In genomic region chr9:123250504-123250903, GRCh38 we compare ENCODE assay signal across 27 cellular contexts.
"Had no signal": no experiment of that assay in that cellular context is flagged by ENCODE, and none has a peak within 500 bp of the region (broad histone marks: within the 10 kb centered on the region; RNA-seq: fewer than 3 reads in every experiment).

No MANE protein-coding gene starts in this region.

- H3K27me3 ChIP-seq: colonic mucosa, dorsolateral prefrontal cortex, foreskin keratinocyte, pancreas, right atrium auricular region, tibial artery had no signal

- ATAC-seq: activated T-cell treated with anti-CD3 and anti-CD28 coated beads, Interleukin-2, amount 50 U/mL, for 4 hours; effector memory CD8-positive, alpha-beta T cell; esophagus mucosa; foreskin keratinocyte; psoas muscle; stimulated activated effector memory CD8-positive, alpha-beta T cell treated with anti-CD3 and anti-CD28 coated beads, Interleukin-12 subunit alpha, Interleukin-12 subunit beta, amount 100 ng/mL, for 72 hours; stimulated activated naive CD8-positive, alpha-beta T cell treated with anti-CD3 and anti-CD28 coated beads, Interleukin-15, amount 100 ng/mL, for 72 hours; T-helper 17 cell had no signal

- H3K4me3 ChIP-seq: colonic mucosa, dorsolateral prefrontal cortex, pancreas, psoas muscle, right atrium auricular region, tibial artery had no signal

- H3K27ac Mint-ChIP-seq: activated naive CD8-positive, alpha-beta T cell treated with anti-CD3 and anti-CD28 coated beads for 36 hours; activated T-helper 2 cell treated with anti-CD3 and anti-CD28 coated beads, Interferon-gamma antibody, Interleukin-2, Interleukin-4, amounts not matched to agents 10 μg/mL and 5 μg/mL and 100 μg/mL, durations not matched to agents 14 hours and 24 hours and 36 hours; effector memory CD8-positive, alpha-beta T cell; nephron progenitor cell; stimulated activated effector memory CD8-positive, alpha-beta T cell treated with anti-CD3 and anti-CD28 coated beads, Interleukin-12 subunit alpha, Interleukin-12 subunit beta, amount 100 ng/mL, for 72 hours; stimulated activated naive CD8-positive, alpha-beta T cell treated with anti-CD3 and anti-CD28 coated beads, Interleukin-15, amount 100 ng/mL, for 72 hours; T-helper 17 cell had no signal

- H3K27ac ChIP-seq: colonic mucosa, dorsolateral prefrontal cortex, foreskin keratinocyte, pancreas, psoas muscle, right atrium auricular region, tibial artery had no signal

- H3K4me3 Mint-ChIP-seq: activated naive CD8-positive, alpha-beta T cell treated with anti-CD3 and anti-CD28 coated beads for 36 hours; activated T-cell treated with anti-CD3 and anti-CD28 coated beads, Interleukin-2, amount 50 U/mL, for 4 hours; effector memory CD8-positive, alpha-beta T cell; nephron progenitor cell; stimulated activated effector memory CD8-positive, alpha-beta T cell treated with anti-CD3 and anti-CD28 coated beads, Interleukin-12 subunit alpha, Interleukin-12 subunit beta, amount 100 ng/mL, for 72 hours; stimulated activated naive CD8-positive, alpha-beta T cell treated with anti-CD3 and anti-CD28 coated beads, Interleukin-15, amount 100 ng/mL, for 72 hours; T-helper 17 cell had no signal

- H3K27me3 Mint-ChIP-seq: activated naive CD8-positive, alpha-beta T cell treated with anti-CD3 and anti-CD28 coated beads for 36 hours; effector memory CD8-positive, alpha-beta T cell; stimulated activated naive CD8-positive, alpha-beta T cell treated with anti-CD3 and anti-CD28 coated beads, Interleukin-15, amount 100 ng/mL, for 72 hours; T-helper 17 cell had no signal

- H3K4me1 ChIP-seq: foreskin keratinocyte, psoas muscle, tibial artery had no signal

- H3K36me3 ChIP-seq: colonic mucosa, pancreas, right atrium auricular region, tibial artery had no signal

- DNase-seq: activated CD4-positive, alpha-beta T cell treated with anti-CD3 and anti-CD28 coated beads for 4 hours; activated CD4-positive, alpha-beta T cell treated with anti-CD3 and anti-CD28 coated beads, Interleukin-2, amount 50 U/mL, for 48 hours; activated CD4-positive, CD25-positive, alpha-beta regulatory T cell; activated CD8-positive, alpha-beta memory T cell treated with anti-CD3 and anti-CD28 coated beads, Interleukin-2, amount 50 U/mL, for 48 hours; activated naive CD4-positive, alpha-beta T cell; activated naive CD8-positive, alpha-beta T cell treated with anti-CD3 and anti-CD28 coated beads for 36 hours; activated T-cell treated with anti-CD3 and anti-CD28 coated beads, Interleukin-2, amount 50 U/mL, for 4 hours; amygdala; colonic mucosa; dorsolateral prefrontal cortex; effector memory CD8-positive, alpha-beta T cell; foreskin keratinocyte; hippocampal formation; kidney glomerular epithelial cell; left ventricle myocardium superior; nephron progenitor cell; pancreas; psoas muscle; small intestine; stimulated activated CD4-positive, alpha-beta T cell treated with anti-CD3 and anti-CD28 coated beads, Interleukin-2, amount 100 ng/mL, for 24 hours; stimulated activated naive CD8-positive, alpha-beta T cell treated with anti-CD3 and anti-CD28 coated beads, Interleukin-15, amount 100 ng/mL, for 72 hours; T-helper 17 cell; tibial artery had no signal

- H3K9me3 Mint-ChIP-seq: activated naive CD8-positive, alpha-beta T cell treated with anti-CD3 and anti-CD28 coated beads for 36 hours; activated T-cell treated with anti-CD3 and anti-CD28 coated beads, Interleukin-2, amount 50 U/mL, for 4 hours; activated T-helper 2 cell treated with anti-CD3 and anti-CD28 coated beads, Interferon-gamma antibody, Interleukin-2, Interleukin-4, amounts not matched to agents 10 μg/mL and 5 μg/mL and 100 μg/mL, durations not matched to agents 14 hours and 24 hours and 36 hours; effector memory CD8-positive, alpha-beta T cell; stimulated activated effector memory CD8-positive, alpha-beta T cell treated with anti-CD3 and anti-CD28 coated beads, Interleukin-12 subunit alpha, Interleukin-12 subunit beta, amount 100 ng/mL, for 72 hours; stimulated activated naive CD8-positive, alpha-beta T cell treated with anti-CD3 and anti-CD28 coated beads, Interleukin-15, amount 100 ng/mL, for 72 hours had no signal

- H3K9me3 ChIP-seq: colonic mucosa, pancreas, psoas muscle, tibial artery had no signal

- H3K36me3 Mint-ChIP-seq: stimulated activated effector memory CD8-positive, alpha-beta T cell treated with anti-CD3 and anti-CD28 coated beads, Interleukin-12 subunit alpha, Interleukin-12 subunit beta, amount 100 ng/mL, for 72 hours had no signal

- H3K4me1 Mint-ChIP-seq: nephron progenitor cell had no signal
